Comparison of ENCODE assay signal across 8 cellular contexts in genomic region chr10:124742418-124743187, GRCh38. TPM values are rescaled to one million over a fixed set of nuclear protein-coding genes. Genes with fewer than 3 reads are reported as not detected.
DNase-seq lines count a peak whose midpoint lies in the region.

No MANE protein-coding gene starts in this region.

- H3K4me1 Mint-ChIP-seq in T-helper 1 cell treated with Interleukin-12 subunit alpha and Interleukin-12 subunit beta and Interleukin-4 antibody, amounts not matched to agents 30 μg/mL and 1 μg/mL, for 36 hours (ENCODE audit: low read depth), result peaks cover 53% of the 10 kb centered on the region

- H3K4me1 ChIP-seq in iPS-15b (ENCODE audit: control insufficient read depth, insufficient read depth, low read length), result peaks cover 42% of the 10 kb centered on the region

- no peak overlapping the region for H3K9ac ChIP-seq in iPS-15b (ENCODE audit: low read depth, low read length)

- intact Hi-C loops in posterior vena cava (cut with DNase I), result loop anchor here in 1 of 2 donors (5.0 kb wide), 3 partner anchors 40 to 210 kb away; no protein-coding TSS in a partner anchor

- H3K4me3 ChIP-seq in iPS-15b (ENCODE audit: low read depth, low read length) (peak overlapping the region; percentile 50), skin epidermis (peak overlapping the region; percentile 56 to 88 (median 72))

- H3K4me3 Mint-ChIP-seq in T-helper 1 cell treated with Interleukin-12 subunit alpha and Interleukin-12 subunit beta and Interleukin-4 antibody, amounts not matched to agents 30 μg/mL and 1 μg/mL, for 36 hours, result peak overlapping the region; percentile 99

- no peak for DNase-seq in T-helper 1 cell
- DNase-seq in NCI-H146 treated with DMSO at 0.1 percent for 48 hours (lab: John Stamatoyannopoulos, UW; ENCODE audit: unreplicated experiment), result peak; percentile 14
- no peak for DNase-seq in posterior vena cava (ENCODE audit: low spot score)
- DNase-seq in AG08395 (ENCODE audit: low spot score), result no peak

- H3K9me3 Mint-ChIP-seq in T-helper 1 cell treated with Interleukin-12 subunit alpha and Interleukin-12 subunit beta and Interleukin-4 antibody, amounts not matched to agents 30 μg/mL and 1 μg/mL, for 36 hours, result no peaks in the 10 kb centered on the region

- H3K36me3 ChIP-seq in iPS-15b (ENCODE audit: control insufficient read depth, insufficient read depth, low read length), result no peaks in the 10 kb centered on the region

- peaks cover 33% of the 10 kb centered on the region for H3K27me3 Mint-ChIP-seq in T-helper 1 cell treated with Interleukin-12 subunit alpha and Interleukin-12 subunit beta and Interleukin-4 antibody, amounts not matched to agents 30 μg/mL and 1 μg/mL, for 36 hours (ENCODE audit: low read depth)

- H3K27ac ChIP-seq in angular gyrus (ENCODE audit: low read depth, low read length) (peak overlapping the region; percentile 87), skin epidermis (peak overlapping the region; percentile 63 to 98 (median 90))

- H3K36me3 Mint-ChIP-seq in T-helper 1 cell treated with Interleukin-12 subunit alpha and Interleukin-12 subunit beta and Interleukin-4 antibody, amounts not matched to agents 30 μg/mL and 1 μg/mL, for 36 hours (ENCODE audit: low read depth), result peaks cover 22% of the 10 kb centered on the region

- H3K27ac Mint-ChIP-seq in T-helper 1 cell treated with Interleukin-12 subunit alpha and Interleukin-12 subunit beta and Interleukin-4 antibody, amounts not matched to agents 30 μg/mL and 1 μg/mL, for 36 hours, result peak overlapping the region; percentile 56

- H3K9me3 ChIP-seq in iPS-15b (ENCODE audit: control insufficient read depth, insufficient read depth, low read length), result no peaks in the 10 kb centered on the region

- peaks cover 13% of the 10 kb centered on the region for H3K27me3 ChIP-seq in iPS-15b (ENCODE audit: control insufficient read depth, insufficient read depth, low read length)

RNA-seq across cellular contexts. Expression of gene FAM53B, which starts 1.6 kb away (rescaled TPM):
- total RNA-seq in posterior vena cava, result 10 to 100 TPM; 15.6 to 21.4 TPM

RNA-seq across cellular contexts. Expression of gene EEF1AKMT2, which starts 49.1 kb away (rescaled TPM):
- total RNA-seq in posterior vena cava, result 10 to 100 TPM; 14.8 to 15.3 TPM

RNA-seq across cellular contexts. Expression of gene ABRAXAS2, which starts 59.0 kb away (rescaled TPM):
- total RNA-seq in posterior vena cava, result 10 to 100 TPM; 12.4 to 13.0 TPM
